In genomic region chr14:54566152-54566409, GRCh38 we compare ENCODE assay signal across 8 cellular contexts. TPM values are rescaled to one million over a fixed set of nuclear protein-coding genes. Genes with fewer than 3 reads are reported as not detected.
A peak's percentile ranks its signal among the peaks of the same experiment; 100 is the strongest.
DNase-seq lines count a peak whose midpoint lies in the region; ATAC-seq and TF ChIP-seq lines count a peak whose summit lies in the region.

No MANE protein-coding gene starts in this region.

- in situ Hi-C loops in astrocyte of the spinal cord (cut with HindIII; ENCODE audit: low sequenced_read_pairs) (no loop called here), ACHN (cut with HindIII; ENCODE audit: low pct_ligation_motif_present, low pct_unique_long_range_greater_than_20kb, low sequenced_read_pairs) (no loop called here)

- H3K4me3 ChIP-seq in astrocyte of the spinal cord (ENCODE audit: low read depth, low read length) = peak overlapping the region; percentile 79
- peak overlapping the region; percentile 49 for H3K4me3 ChIP-seq in mononuclear cell (ENCODE audit: low read length)

- DNase-seq in astrocyte of the spinal cord (ENCODE audit: low read depth, low spot score) (no peak), ACHN (no peak), cerebellum (ENCODE audit: low spot score) (no peak), amniotic stem cell (lab: John Stamatoyannopoulos, UW) (no peak)

- no peaks in the 10 kb centered on the region for H3K36me3 ChIP-seq in ES-I3 (ENCODE audit: insufficient read depth, low read length)

- ATAC-seq in HG02943 (IDR thresholded peaks at IDR 0.05; ENCODE audit: low read depth, unreplicated experiment) = peak; percentile 1
- ATAC-seq in HG03342 (IDR thresholded peaks at IDR 0.05; ENCODE audit: unreplicated experiment) = no peak

- TF ChIP-seq CTCF in astrocyte of the spinal cord (IDR thresholded peaks at IDR 0.05; ENCODE audit: low read depth, low read length) = no peak

- H3K27me3 ChIP-seq in mononuclear cell (ENCODE audit: insufficient read depth, low read length) = peaks cover 58% of the 10 kb centered on the region

- H3K4me1 ChIP-seq in ES-I3 (ENCODE audit: insufficient read depth, low read length) (peaks cover 12% of the 10 kb centered on the region), mononuclear cell (ENCODE audit: insufficient read depth, low read length) (peaks cover 35% of the 10 kb centered on the region)

- peak overlapping the region; percentile 93 for H3K9ac ChIP-seq in ES-I3 (ENCODE audit: low read depth, low read length)

- no peaks in the 10 kb centered on the region for H3K9me3 ChIP-seq in ES-I3 (ENCODE audit: control insufficient read depth, insufficient read depth, low read length)
- H3K9me3 ChIP-seq in mononuclear cell (ENCODE audit: low read depth, low read length) = no peaks in the 10 kb centered on the region

RNA-seq across cellular contexts. Expression of gene SAMD4A, which starts 0.8 kb away (rescaled TPM):
- total RNA-seq in mononuclear cell (2.0 TPM), cerebellum (15.7 TPM)

RNA-seq across cellular contexts. Expression of gene CGRRF1, which starts 56.4 kb away (rescaled TPM):
- 36.4 TPM for total RNA-seq in mononuclear cell
- total RNA-seq in cerebellum = 18.3 TPM
